ENCODE assay signal across 13 cellular contexts in genomic region chr14:63164108-63164683, GRCh38. TPM values are rescaled to one million over a fixed set of nuclear protein-coding genes. Genes with fewer than 3 reads are reported as not detected.
"Had no signal": no experiment of that assay in that cellular context is flagged by ENCODE, and none has a peak within 500 bp of the region (broad histone marks: within the 10 kb centered on the region; RNA-seq: fewer than 3 reads in every experiment).

No MANE protein-coding gene starts in this region.

- H3K9me3 ChIP-seq: pancreas, testis had no signal

- H3K27me3 ChIP-seq: gastroesophageal sphincter, pancreas, testis had no signal

- H3K27ac ChIP-seq: gastroesophageal sphincter, pancreas, testis, VCaP had no signal

- H3K4me3 ChIP-seq: gastroesophageal sphincter, pancreas had no signal

- H3K36me3 ChIP-seq: gastroesophageal sphincter, pancreas had no signal

- ATAC-seq: activated naive CD4-positive, alpha-beta T cell treated with anti-CD3 and anti-CD28 coated beads, Interleukin-2, amount 50 U/mL, for 72 hours; activated T-cell treated with anti-CD3 and anti-CD28 coated beads, Interleukin-2, amount 50 U/mL, for 4 hours; gastroesophageal sphincter; pancreas had no signal

- DNase-seq: activated CD4-positive, alpha-beta memory T cell treated with anti-CD3 and anti-CD28 coated beads for 36 hours; activated effector memory CD4-positive, alpha-beta T cell treated with anti-CD3 and anti-CD28 coated beads, Interleukin-2, amount 50 U/mL, for 16 hours; activated T-cell treated with anti-CD3 and anti-CD28 coated beads, Interleukin-2, amount 50 U/mL, for 4 hours; amygdala; kidney glomerular epithelial cell; pancreas; stimulated activated CD4-positive, alpha-beta T cell treated with anti-CD3 and anti-CD28 coated beads, Interleukin-4, amount 100 ng/mL, for 1 hour; stimulated activated CD8-positive, alpha-beta memory T cell treated with anti-CD3 and anti-CD28 coated beads, Interleukin-4, amount 100 ng/mL, for 48 hours; T1000; testis had no signal

- H3K4me1 ChIP-seq: gastroesophageal sphincter, pancreas, testis had no signal

RNA-seq across cellular contexts. Expression of gene RHOJ, which starts 40.0 kb away (rescaled TPM):
- total RNA-seq: activated CD4-positive, alpha-beta memory T cell treated with anti-CD3 and anti-CD28 coated beads for 36 hours; activated naive CD4-positive, alpha-beta T cell treated with anti-CD3 and anti-CD28 coated beads, Interleukin-2, amount 50 U/mL, for 72 hours; activated T-cell treated with anti-CD3 and anti-CD28 coated beads, Interleukin-2, amount 50 U/mL, for 4 hours had no signal
